Comparison of ENCODE assay signal across 12 cellular contexts in the genomic region with DNA sequence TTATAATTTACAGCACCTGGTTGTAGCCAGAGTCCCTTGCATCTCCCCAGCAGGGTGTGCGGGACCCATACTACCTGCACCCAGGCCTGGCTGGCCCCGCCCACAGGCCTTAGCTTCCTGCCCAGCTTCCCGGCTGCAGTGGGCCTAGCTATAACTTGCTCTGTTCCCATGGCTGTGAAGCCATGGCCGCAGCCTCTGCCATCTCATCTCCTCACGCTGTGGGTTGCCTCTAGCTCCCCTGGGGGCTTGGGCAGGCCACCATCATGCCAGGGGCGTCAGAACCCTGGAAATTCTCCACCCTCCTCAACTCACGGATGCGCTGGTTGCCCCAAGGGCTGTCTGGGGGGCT. TPM values are rescaled to one million over a fixed set of nuclear protein-coding genes. Genes with fewer than 3 reads are reported as not detected.
DNase-seq lines count a peak whose midpoint lies in the region; TF ChIP-seq lines count a peak whose summit lies in the region.
"Had no signal": no experiment of that assay in that cellular context is flagged by ENCODE, and none has a peak within 500 bp of the region (broad histone marks: within the 10 kb centered on the region; RNA-seq: fewer than 3 reads in every experiment).

No MANE protein-coding gene starts in this region.

- TF ChIP-seq EP300 in esophagus muscularis mucosa (IDR thresholded peaks at IDR 0.05): no peak

- H3K4me3 ChIP-seq in left ventricle myocardium inferior: no peak overlapping the region
- H3K4me3 ChIP-seq in esophagus muscularis mucosa: no peak overlapping the region
- no peak overlapping the region for H3K4me3 ChIP-seq in CD4-positive, alpha-beta memory T cell (ENCODE audit: low read length in 2 of 2)

- H3K27ac ChIP-seq in left ventricle myocardium inferior (replicated peaks): peak overlapping the region; percentile 88
- peak overlapping the region; percentile 75 to 80 (median 78) for H3K27ac ChIP-seq in esophagus muscularis mucosa (replicated peaks in 1 of 4)
- no peak overlapping the region for H3K27ac ChIP-seq in CD4-positive, alpha-beta memory T cell (ENCODE audit: low read depth, low read length)

- peak overlapping the region; percentile 74 for H3K27ac Mint-ChIP-seq in neural crest cell (ENCODE audit: unreplicated experiment)
- no peak overlapping the region for H3K27ac Mint-ChIP-seq in CD4-positive, alpha-beta memory T cell
- H3K27ac Mint-ChIP-seq: naive thymus-derived CD8-positive, alpha-beta T cell had no signal

- H3K36me3 ChIP-seq in left ventricle myocardium inferior: no peaks in the 10 kb centered on the region
- H3K36me3 ChIP-seq in esophagus muscularis mucosa: no peaks in the 10 kb centered on the region
- no peaks in the 10 kb centered on the region for H3K36me3 ChIP-seq in CD4-positive, alpha-beta memory T cell (ENCODE audit: insufficient read depth, low read length)

- intact Hi-C loops in left ventricle myocardium inferior (cut with micrococcal nuclease) (no loop called here), cardiac septum (cut with DNase I) (loop anchor here (2.0 kb wide), 1 partner anchor 31 kb away; no protein-coding TSS in a partner anchor), esophagus muscularis mucosa (cut with DNase I) (no loop called here)
- intact Hi-C loops in CD4-positive, alpha-beta memory T cell (cut with micrococcal nuclease): no loop called here

- no peak overlapping the region for H3K4me3 Mint-ChIP-seq in neural crest cell
- no peak overlapping the region for H3K4me3 Mint-ChIP-seq in CD4-positive, alpha-beta memory T cell
- H3K4me3 Mint-ChIP-seq: naive thymus-derived CD8-positive, alpha-beta T cell had no signal

- H3K4me1 Mint-ChIP-seq in neural crest cell: peaks cover 4% of the 10 kb centered on the region
- no peaks in the 10 kb centered on the region for H3K4me1 Mint-ChIP-seq in CD4-positive, alpha-beta memory T cell
- H3K4me1 Mint-ChIP-seq: naive thymus-derived CD8-positive, alpha-beta T cell had no signal

- TF ChIP-seq CTCF in left ventricle myocardium inferior (IDR thresholded peaks at IDR 0.05; ENCODE audit: borderline replicate concordance) (no peak), esophagus muscularis mucosa (IDR thresholded peaks at IDR 0.05) (no peak), neural crest cell (conservative IDR thresholded peaks at IDR 0.05) (no peak)

- POLR2A ChIA-PET in CD4-positive, alpha-beta memory T cell (lab: Charles Lee; ENCODE audit: partially characterized antibody): no interaction called here

- H3K27me3 Mint-ChIP-seq in neural crest cell (ENCODE audit: low read depth): no peaks in the 10 kb centered on the region
- H3K27me3 Mint-ChIP-seq in CD4-positive, alpha-beta memory T cell: peaks cover 3% of the 10 kb centered on the region in 2 donors

- H3K9me3 ChIP-seq in left ventricle myocardium inferior (replicated peaks): no peaks in the 10 kb centered on the region
- no peaks in the 10 kb centered on the region for H3K9me3 ChIP-seq in esophagus muscularis mucosa
- H3K9me3 ChIP-seq in CD4-positive, alpha-beta memory T cell (ENCODE audit: control insufficient read depth in 1 of 2, low read length in 2 of 2): no peaks in the 10 kb centered on the region

- 93% methylated on average over 8 of the region's 8 CpGs for WGBS in esophagus muscularis mucosa

- CTCF ChIA-PET in CD4-positive, alpha-beta memory T cell (lab: Charles Lee; ENCODE audit: partially characterized antibody): no interaction called here

- H3K36me3 Mint-ChIP-seq in neural crest cell (ENCODE audit: low read depth): no peaks in the 10 kb centered on the region
- H3K36me3 Mint-ChIP-seq in CD4-positive, alpha-beta memory T cell: no peaks in the 10 kb centered on the region
- H3K36me3 Mint-ChIP-seq: naive thymus-derived CD8-positive, alpha-beta T cell had no signal

- H3K4me1 ChIP-seq in left ventricle myocardium inferior: peaks cover 51% of the 10 kb centered on the region
- H3K4me1 ChIP-seq in esophagus muscularis mucosa: peaks cover 35 to 47% (median 41%) of the 10 kb centered on the region in 4 donors
- H3K4me1 ChIP-seq in CD4-positive, alpha-beta memory T cell (ENCODE audit: insufficient read depth, low read length): no peaks in the 10 kb centered on the region

- no peak for TF ChIP-seq POLR2A in esophagus muscularis mucosa (IDR thresholded peaks at IDR 0.05; ENCODE audit: low read depth)

- peaks cover 5% of the 10 kb centered on the region for H3K9me3 Mint-ChIP-seq in neural crest cell
- peaks cover 0 to 4% (median 0%) of the 10 kb centered on the region in 8 donors for H3K9me3 Mint-ChIP-seq in CD4-positive, alpha-beta memory T cell

- no peak for DNase-seq in left ventricle myocardium inferior
- DNase-seq in cardiac septum (ENCODE audit: low spot score): no peak
- no peak for DNase-seq in esophagus muscularis mucosa (ENCODE audit: extremely low spot score)
- DNase-seq in neural crest cell (ENCODE audit: low read depth, low spot score): no peak
- no peak for DNase-seq in kidney glomerular epithelial cell (lab: John Stamatoyannopoulos, UW)
- DNase-seq in CD4-positive, alpha-beta memory T cell: no peak
- no peak for DNase-seq in stimulated activated naive CD4-positive, alpha-beta T cell (lab: John Stamatoyannopoulos, UW)
- no peak for DNase-seq in GDM1 (lab: John Stamatoyannopoulos, UW)
- DNase-seq: activated T-cell treated with anti-CD3 and anti-CD28 coated beads for 4 hours; Caco-2; naive thymus-derived CD8-positive, alpha-beta T cell had no signal

- no peaks in the 10 kb centered on the region for H3K27me3 ChIP-seq in left ventricle myocardium inferior (ENCODE audit: low read depth)
- H3K27me3 ChIP-seq in esophagus muscularis mucosa: no peaks in the 10 kb centered on the region
- no peaks in the 10 kb centered on the region for H3K27me3 ChIP-seq in CD4-positive, alpha-beta memory T cell (ENCODE audit: insufficient read depth, low read length)

RNA-seq across cellular contexts. Expression of a gene that starts 26.1 kb away (rescaled TPM):
- total RNA-seq in left ventricle myocardium inferior (1,282 TPM), cardiac septum (1,779 TPM), esophagus muscularis mucosa (1,000 to 10,000 TPM in 3 of 4 donors, 100 to 1,000 TPM in 1; 821 to 1,626 (median 1,353) TPM), neural crest cell (34.5 and 42.3 TPM in 2 replicates)
- not detected for total RNA-seq in CD4-positive, alpha-beta memory T cell
- polyA plus RNA-seq in CD4-positive, alpha-beta memory T cell: not detected
- total RNA-seq: naive thymus-derived CD8-positive, alpha-beta T cell; T-helper 1 cell treated with Interleukin-12 subunit alpha and Interleukin-12 subunit beta and Interleukin-4 antibody, amounts not matched to agents 30 ng/mL and 1 ng/mL, for 36 hours had no signal

Comparison
In these comparisons a context has a peak if more than half of its experiments do, and no peak if none do; other contexts are left out.
1. RNA of a gene that starts 26.1 kb away (total RNA-seq): 1,779 TPM in cardiac septum (single experiment), 821 to 1,626 TPM in esophagus muscularis mucosa, 1,282 TPM in left ventricle myocardium inferior (single experiment) and 34.5 to 42.3 TPM in neural crest cell; not detected in CD4-positive, alpha-beta memory T cell; every median in the first group is over 10 times any median in the second.